In the genomic region with DNA sequence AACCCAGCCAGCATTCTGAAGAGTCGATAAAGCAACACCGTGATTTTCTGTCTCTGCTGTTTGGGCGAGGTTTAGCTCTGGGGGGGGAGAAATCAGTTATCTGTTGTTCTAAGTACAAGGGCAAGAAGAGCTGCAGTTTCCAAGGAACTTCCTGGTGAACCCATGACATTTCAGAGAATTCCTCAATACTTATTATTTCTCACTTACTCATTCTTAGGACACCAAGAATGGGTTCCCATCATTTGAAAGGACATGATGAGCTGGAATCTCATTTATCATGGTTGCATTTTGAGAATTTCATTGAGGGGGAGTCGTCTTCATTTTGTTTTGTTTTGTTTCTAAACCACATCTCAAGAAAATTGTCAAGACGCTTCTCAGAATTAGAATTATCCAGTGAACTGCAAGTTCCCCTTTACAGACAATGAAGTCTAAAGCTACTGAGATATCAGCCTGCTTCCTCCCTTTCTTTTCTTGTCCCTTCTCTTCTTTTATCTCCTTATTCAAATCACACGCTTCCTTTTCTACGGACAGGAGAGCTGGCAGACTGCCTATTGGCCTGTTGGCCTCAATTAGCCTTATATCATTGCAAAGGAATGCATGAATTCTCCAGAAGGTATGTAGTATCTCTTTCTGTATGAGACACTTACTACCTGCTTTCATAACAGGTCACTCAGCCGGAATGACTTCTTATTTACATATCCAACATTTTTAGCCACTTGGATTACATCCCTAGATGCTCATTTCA, we compare ENCODE assay signal across 1 cellular context.
TF ChIP-seq lines count a peak whose summit lies in the region.

No MANE protein-coding gene starts in this region.

TF ChIP-seq in GM23338, 12 proteins besides CTCF, POLR2A, EP300 and RAD21 (continued from another document):
- TF ChIP-seq, protein P1, sequence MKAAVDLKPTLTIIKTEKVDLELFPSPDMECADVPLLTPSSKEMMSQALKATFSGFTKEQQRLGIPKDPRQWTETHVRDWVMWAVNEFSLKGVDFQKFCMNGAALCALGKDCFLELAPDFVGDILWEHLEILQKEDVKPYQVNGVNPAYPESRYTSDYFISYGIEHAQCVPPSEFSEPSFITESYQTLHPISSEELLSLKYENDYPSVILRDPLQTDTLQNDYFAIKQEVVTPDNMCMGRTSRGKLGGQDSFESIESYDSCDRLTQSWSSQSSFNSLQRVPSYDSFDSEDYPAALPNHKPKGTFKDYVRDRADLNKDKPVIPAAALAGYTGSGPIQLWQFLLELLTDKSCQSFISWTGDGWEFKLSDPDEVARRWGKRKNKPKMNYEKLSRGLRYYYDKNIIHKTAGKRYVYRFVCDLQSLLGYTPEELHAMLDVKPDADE (IDR thresholded peaks at IDR 0.05): no peak
- TF ChIP-seq POLR2AphosphoS5 (IDR thresholded peaks at IDR 0.05; ENCODE audit: low read depth) (no peak), ZNF462 (CRISPR knock-in tag; IDR thresholded peaks at IDR 0.05) (no peak)
